ENCODE assay signal across 36 cellular contexts in the genomic region with DNA sequence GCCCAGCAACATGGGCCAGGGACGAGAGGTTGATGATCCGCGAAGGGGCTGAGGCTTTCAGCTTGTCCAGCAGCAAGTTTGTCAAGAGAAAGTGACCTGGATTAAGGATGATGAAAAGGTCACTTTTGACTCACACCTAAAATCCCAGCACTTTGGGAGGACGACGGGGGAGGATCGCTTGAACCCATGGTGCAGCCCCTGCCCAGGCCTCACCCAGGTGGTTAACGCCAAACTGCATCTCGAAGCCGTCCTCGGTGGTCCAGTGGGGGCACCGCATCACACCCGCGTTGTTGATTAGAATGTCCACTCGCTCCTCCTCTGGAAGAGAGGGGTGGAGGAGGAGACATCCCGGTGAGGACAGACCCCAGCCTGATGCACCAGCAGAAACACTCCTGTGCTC. TPM values are rescaled to one million over a fixed set of nuclear protein-coding genes. Genes with fewer than 3 reads are reported as not detected.
"Had no signal": no experiment of that assay in that cellular context is flagged by ENCODE, and none has a peak within 500 bp of the region (broad histone marks: within the 10 kb centered on the region; RNA-seq: fewer than 3 reads in every experiment).

No MANE protein-coding gene starts in this region.

- FAIRE-seq: astrocyte, TTC549 had no signal

- H3K9me3 ChIP-seq: adrenal gland, body of pancreas, breast epithelium had no signal

- H3K4me1 ChIP-seq: adrenal gland, body of pancreas, breast epithelium had no signal

- H3K4me3 ChIP-seq: adrenal gland, body of pancreas, breast epithelium had no signal

- H3K27ac ChIP-seq: adrenal gland, body of pancreas, brain microvascular endothelial cell, breast epithelium, VCaP had no signal

- ATAC-seq: activated CD8-positive, alpha-beta T cell treated with anti-CD3 and anti-CD28 coated beads for 36 hours; activated T-cell treated with anti-CD3 and anti-CD28 coated beads, Interleukin-2, amount 50 U/mL, for 4 hours; activated T-cell treated with anti-CD3 and anti-CD28 coated beads, Interleukin-2, amount 50 U/mL, for 72 hours; activated T-helper 17 cell treated with anti-CD3 and anti-CD28 coated beads, Interleukin-2, amount 50 U/mL, for 72 hours; body of pancreas; T-cell had no signal

- H3K27ac Mint-ChIP-seq: activated B cell treated with CpG ODN at 0.5 μM for 24 hours; activated CD4-positive, alpha-beta memory T cell treated with anti-CD3 and anti-CD28 coated beads for 36 hours; activated CD4-positive, alpha-beta T cell treated with anti-CD3 and anti-CD28 coated beads, Interleukin-2, amount 10 ng/mL, durations not matched to agents 24 days and 14 days; activated CD8-positive, alpha-beta T cell treated with anti-CD3 and anti-CD28 coated beads for 36 hours; activated naive CD4-positive, alpha-beta T cell treated with anti-CD3 and anti-CD28 coated beads, Interleukin-2, amount 10 ng/mL, durations not matched to agents 7 days and 5 days; activated naive CD4-positive, alpha-beta T cell treated with anti-CD3 and anti-CD28 coated beads, Interleukin-2, amount 50 U/mL, for 24 hours; activated naive CD8-positive, alpha-beta T cell treated with anti-CD3 and anti-CD28 coated beads for 36 hours; activated T-cell treated with anti-CD3 and anti-CD28 coated beads, Interleukin-2, amount 50 U/mL, for 72 hours; activated T-helper 1 cell treated with anti-CD3 and anti-CD28 coated beads, Interleukin-12 subunit alpha, Interleukin-12 subunit beta, Interleukin-2, Interleukin-4 antibody, amounts not matched to agents 30 ng/mL and 10 ng/mL and 1 ng/mL, durations not matched to agents 14 hours and 24 hours and 36 hours; activated T-helper 17 cell treated with anti-CD3 and anti-CD28 coated beads, Interleukin-2, amount 50 U/mL, for 72 hours; T-cell; T-helper 2 cell treated with Interferon-gamma antibody and Interleukin-4, amounts not matched to agents 5 μg/mL and 100 μg/mL, for 36 hours had no signal

- H3K9me3 Mint-ChIP-seq: activated B cell treated with CpG ODN at 0.5 μM for 24 hours; activated CD4-positive, alpha-beta memory T cell treated with anti-CD3 and anti-CD28 coated beads for 36 hours; activated CD4-positive, alpha-beta T cell treated with anti-CD3 and anti-CD28 coated beads, Interleukin-2, amount 10 ng/mL, durations not matched to agents 24 days and 14 days; activated CD8-positive, alpha-beta T cell treated with anti-CD3 and anti-CD28 coated beads for 36 hours; activated naive CD4-positive, alpha-beta T cell treated with anti-CD3 and anti-CD28 coated beads, Interleukin-2, amount 10 ng/mL, durations not matched to agents 7 days and 5 days; activated naive CD4-positive, alpha-beta T cell treated with anti-CD3 and anti-CD28 coated beads, Interleukin-2, amount 50 U/mL, for 24 hours; activated naive CD8-positive, alpha-beta T cell treated with anti-CD3 and anti-CD28 coated beads for 36 hours; activated T-cell treated with anti-CD3 and anti-CD28 coated beads, Interleukin-2, amount 50 U/mL, for 4 hours; activated T-cell treated with anti-CD3 and anti-CD28 coated beads, Interleukin-2, amount 50 U/mL, for 72 hours; activated T-helper 1 cell treated with anti-CD3 and anti-CD28 coated beads, Interleukin-12 subunit alpha, Interleukin-12 subunit beta, Interleukin-2, Interleukin-4 antibody, amounts not matched to agents 30 ng/mL and 10 ng/mL and 1 ng/mL, durations not matched to agents 14 hours and 24 hours and 36 hours; activated T-helper 17 cell treated with anti-CD3 and anti-CD28 coated beads, Interleukin-2, amount 50 U/mL, for 72 hours; T-cell; T-helper 2 cell treated with Interferon-gamma antibody and Interleukin-4, amounts not matched to agents 5 μg/mL and 100 μg/mL, for 36 hours had no signal

- H3K27me3 ChIP-seq: adrenal gland, body of pancreas, brain microvascular endothelial cell, breast epithelium had no signal

- H3K4me3 Mint-ChIP-seq: activated B cell treated with CpG ODN at 0.5 μM for 24 hours; activated CD4-positive, alpha-beta memory T cell treated with anti-CD3 and anti-CD28 coated beads for 36 hours; activated CD4-positive, alpha-beta T cell treated with anti-CD3 and anti-CD28 coated beads, Interleukin-2, amount 10 ng/mL, durations not matched to agents 24 days and 14 days; activated CD8-positive, alpha-beta T cell treated with anti-CD3 and anti-CD28 coated beads for 36 hours; activated naive CD4-positive, alpha-beta T cell treated with anti-CD3 and anti-CD28 coated beads, Interleukin-2, amount 10 ng/mL, durations not matched to agents 7 days and 5 days; activated naive CD4-positive, alpha-beta T cell treated with anti-CD3 and anti-CD28 coated beads, Interleukin-2, amount 50 U/mL, for 24 hours; activated naive CD8-positive, alpha-beta T cell treated with anti-CD3 and anti-CD28 coated beads for 36 hours; activated T-cell treated with anti-CD3 and anti-CD28 coated beads, Interleukin-2, amount 50 U/mL, for 4 hours; activated T-cell treated with anti-CD3 and anti-CD28 coated beads, Interleukin-2, amount 50 U/mL, for 72 hours; activated T-helper 1 cell treated with anti-CD3 and anti-CD28 coated beads, Interleukin-12 subunit alpha, Interleukin-12 subunit beta, Interleukin-2, Interleukin-4 antibody, amounts not matched to agents 30 ng/mL and 10 ng/mL and 1 ng/mL, durations not matched to agents 14 hours and 24 hours and 36 hours; activated T-helper 17 cell treated with anti-CD3 and anti-CD28 coated beads, Interleukin-2, amount 50 U/mL, for 72 hours; T-cell; T-helper 2 cell treated with Interferon-gamma antibody and Interleukin-4, amounts not matched to agents 5 μg/mL and 100 μg/mL, for 36 hours had no signal

- DNase-seq: activated B cell treated with CpG ODN at 0.5 μM for 24 hours; activated CD4-positive, alpha-beta memory T cell treated with anti-CD3 and anti-CD28 coated beads for 36 hours; activated CD4-positive, alpha-beta T cell treated with anti-CD3 and anti-CD28 coated beads for 4 hours; activated CD4-positive, alpha-beta T cell treated with anti-CD3 and anti-CD28 coated beads, Interleukin-2, amount 10 ng/mL, durations not matched to agents 24 days and 14 days; activated CD4-positive, alpha-beta T cell treated with anti-CD3 and anti-CD28 coated beads, Interleukin-2, amount 50 U/mL, for 1 hour; activated CD4-positive, alpha-beta T cell treated with anti-CD3 and anti-CD28 coated beads, Interleukin-2, amount 50 U/mL, for 4 hours; activated CD4-positive, CD25-positive, alpha-beta regulatory T cell treated with anti-CD3 and anti-CD28 coated beads, Interleukin-2, amount 50 U/mL, for 72 hours; activated CD8-positive, alpha-beta memory T cell treated with anti-CD3 and anti-CD28 coated beads, Interleukin-2, amount 50 U/mL, for 4 hours; activated CD8-positive, alpha-beta T cell treated with anti-CD3 and anti-CD28 coated beads for 36 hours; activated effector memory CD4-positive, alpha-beta T cell treated with anti-CD3 and anti-CD28 coated beads, Interleukin-2, amount 50 U/mL, for 16 hours; activated gamma-delta T cell treated with Interleukin-2 at 50 U/mL for 16 hours; activated naive CD4-positive, alpha-beta T cell; activated naive CD4-positive, alpha-beta T cell treated with anti-CD3 and anti-CD28 coated beads, Interleukin-2, amount 10 ng/mL, durations not matched to agents 7 days and 5 days; activated naive CD8-positive, alpha-beta T cell treated with anti-CD3 and anti-CD28 coated beads for 36 hours; activated T-cell treated with anti-CD3 and anti-CD28 coated beads for 4 hours; activated T-cell treated with anti-CD3 and anti-CD28 coated beads, Interleukin-2, amount 50 U/mL, for 1 hour; activated T-cell treated with anti-CD3 and anti-CD28 coated beads, Interleukin-2, amount 50 U/mL, for 4 hours; activated T-cell treated with anti-CD3 and anti-CD28 coated beads, Interleukin-2, amount 50 U/mL, for 72 hours; adrenal gland; amniotic stem cell; aorta; body of pancreas; brain microvascular endothelial cell; central memory CD4-positive, alpha-beta T cell; T-cell; T-helper 2 cell; T-helper 9 cell had no signal

- H3K4me1 Mint-ChIP-seq: activated B cell treated with CpG ODN at 0.5 μM for 24 hours; activated CD4-positive, alpha-beta T cell treated with anti-CD3 and anti-CD28 coated beads, Interleukin-2, amount 10 ng/mL, durations not matched to agents 24 days and 14 days; activated naive CD4-positive, alpha-beta T cell treated with anti-CD3 and anti-CD28 coated beads, Interleukin-2, amount 50 U/mL, for 24 hours; activated naive CD8-positive, alpha-beta T cell treated with anti-CD3 and anti-CD28 coated beads for 36 hours; activated T-helper 17 cell treated with anti-CD3 and anti-CD28 coated beads, Interleukin-2, amount 50 U/mL, for 72 hours; T-cell had no signal

- H3K27me3 Mint-ChIP-seq: activated B cell treated with CpG ODN at 0.5 μM for 24 hours; activated CD4-positive, alpha-beta memory T cell treated with anti-CD3 and anti-CD28 coated beads for 36 hours; activated CD4-positive, alpha-beta T cell treated with anti-CD3 and anti-CD28 coated beads, Interleukin-2, amount 10 ng/mL, durations not matched to agents 24 days and 14 days; activated CD8-positive, alpha-beta T cell treated with anti-CD3 and anti-CD28 coated beads for 36 hours; activated naive CD4-positive, alpha-beta T cell treated with anti-CD3 and anti-CD28 coated beads, Interleukin-2, amount 10 ng/mL, durations not matched to agents 7 days and 5 days; activated naive CD4-positive, alpha-beta T cell treated with anti-CD3 and anti-CD28 coated beads, Interleukin-2, amount 50 U/mL, for 24 hours; activated naive CD8-positive, alpha-beta T cell treated with anti-CD3 and anti-CD28 coated beads for 36 hours; activated T-helper 17 cell treated with anti-CD3 and anti-CD28 coated beads, Interleukin-2, amount 50 U/mL, for 72 hours; T-cell had no signal

RNA-seq across cellular contexts. Expression of a gene that starts 10.4 kb away (rescaled TPM):
- total RNA-seq: activated B cell treated with CpG ODN at 0.5 μM for 24 hours; activated CD4-positive, alpha-beta memory T cell treated with anti-CD3 and anti-CD28 coated beads for 36 hours; activated CD8-positive, alpha-beta memory T cell treated with anti-CD3 and anti-CD28 coated beads for 36 hours; activated naive CD8-positive, alpha-beta T cell treated with anti-CD3 and anti-CD28 coated beads for 36 hours; activated T-helper 1 cell treated with anti-CD3 and anti-CD28 coated beads, Interleukin-12 subunit alpha, Interleukin-12 subunit beta, Interleukin-2, Interleukin-4 antibody, amounts not matched to agents 30 ng/mL and 10 ng/mL and 1 ng/mL, durations not matched to agents 14 hours and 24 hours and 36 hours; breast epithelium had no signal
